ENCODE assay signal across 21 cellular contexts in the genomic region with DNA sequence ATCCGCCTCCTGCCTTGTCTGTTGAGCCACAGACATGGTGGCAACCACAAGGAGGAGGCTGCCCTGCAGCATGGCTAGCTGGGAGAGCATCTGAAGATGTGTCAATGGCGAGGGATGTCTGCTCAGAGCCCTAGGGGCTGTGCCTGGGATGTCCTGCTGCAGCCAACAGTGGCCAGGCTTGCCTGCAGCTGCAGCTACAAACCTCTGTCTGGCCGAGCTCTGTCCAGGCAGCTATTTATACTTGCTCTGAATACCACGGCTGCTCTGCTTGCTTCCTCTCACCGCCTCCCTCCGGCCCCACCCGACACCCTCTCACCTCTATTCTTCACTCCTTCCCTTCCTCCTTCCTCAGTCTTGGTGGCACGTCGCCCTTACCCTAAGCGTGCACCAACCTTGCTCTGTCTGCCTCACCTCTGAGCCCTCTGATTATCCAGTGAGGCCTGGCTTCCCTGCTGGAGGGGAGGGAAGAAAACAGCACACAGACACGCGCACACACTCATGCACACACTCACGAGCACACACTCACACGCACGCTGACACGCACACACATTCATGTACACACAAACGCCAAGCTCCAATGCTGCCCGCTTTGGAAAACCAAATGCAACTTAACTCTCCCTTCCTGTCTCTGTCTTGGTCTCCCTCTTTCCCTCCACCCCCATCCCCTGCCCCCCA. TPM values are rescaled to one million over a fixed set of nuclear protein-coding genes. Genes with fewer than 3 reads are reported as not detected.
DNase-seq lines count a peak whose midpoint lies in the region; ATAC-seq, FAIRE-seq and TF ChIP-seq lines count a peak whose summit lies in the region.
"Had no signal": no experiment of that assay in that cellular context is flagged by ENCODE, and none has a peak within 500 bp of the region (broad histone marks: within the 10 kb centered on the region; RNA-seq: fewer than 3 reads in every experiment).

A gene with protein sequence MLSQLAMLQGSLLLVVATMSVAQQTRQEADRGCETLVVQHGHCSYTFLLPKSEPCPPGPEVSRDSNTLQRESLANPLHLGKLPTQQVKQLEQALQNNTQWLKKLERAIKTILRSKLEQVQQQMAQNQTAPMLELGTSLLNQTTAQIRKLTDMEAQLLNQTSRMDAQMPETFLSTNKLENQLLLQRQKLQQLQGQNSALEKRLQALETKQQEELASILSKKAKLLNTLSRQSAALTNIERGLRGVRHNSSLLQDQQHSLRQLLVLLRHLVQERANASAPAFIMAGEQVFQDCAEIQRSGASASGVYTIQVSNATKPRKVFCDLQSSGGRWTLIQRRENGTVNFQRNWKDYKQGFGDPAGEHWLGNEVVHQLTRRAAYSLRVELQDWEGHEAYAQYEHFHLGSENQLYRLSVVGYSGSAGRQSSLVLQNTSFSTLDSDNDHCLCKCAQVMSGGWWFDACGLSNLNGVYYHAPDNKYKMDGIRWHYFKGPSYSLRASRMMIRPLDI (minus strand): TSS at position 210 of the 675 bp plus-strand sequence. CDS start 120 bp downstream, at position 90.

- no peak for ATAC-seq in central memory CD8-positive, alpha-beta T cell (replicated peaks; ENCODE audit: extremely low read depth, poor library complexity, severe bottlenecking)
- no peak for ATAC-seq in GM18870 (IDR thresholded peaks at IDR 0.05; ENCODE audit: unreplicated experiment)
- ATAC-seq: activated CD4-positive, alpha-beta T cell treated with anti-CD3 and anti-CD28 coated beads for 36 hours; PC-3 had no signal

- H3K4me1 ChIP-seq in cardiac muscle cell (ENCODE audit: low read depth): peaks cover 19% of the 10 kb centered on the region
- H3K4me1 ChIP-seq: ascending aorta had no signal

- no peak for FAIRE-seq in urothelium cell line (lab: Jason Lieb, UNC)

- H3K9me3 ChIP-seq in cardiac muscle cell (ENCODE audit: low read depth): no peaks in the 10 kb centered on the region
- H3K9me3 ChIP-seq: ascending aorta had no signal

- peak within 1 kb of the TSS; percentile 5 for H3K27ac ChIP-seq in cardiac muscle cell
- H3K27ac ChIP-seq: ascending aorta had no signal

- DNase-seq in cardiac muscle cell (ENCODE audit: low read depth in 1 of 2, low spot score in 1 of 2) (peak in 1 of 2 donors; percentile 78), cardiac septum (ENCODE audit: low spot score) (no peak), mesenteric fat pad (ENCODE audit: low spot score) (peak; percentile 55), urothelium cell line (ENCODE audit: low spot score) (peak; percentile 24), cerebellar cortex (ENCODE audit: low spot score) (no peak)
- no peak for DNase-seq in central memory CD8-positive, alpha-beta T cell (ENCODE audit: low spot score in 2 of 2)
- DNase-seq in effector CD8-positive, alpha-beta T cell (lab: John Stamatoyannopoulos, UW): no peak
- DNase-seq: activated CD4-positive, alpha-beta T cell treated with anti-CD3 and anti-CD28 coated beads for 36 hours; activated naive CD4-positive, alpha-beta T cell treated with Interleukin-2 at 50 U/mL for 16 hours; COR-L47; foreskin melanocyte; MM.1S; NCI-H2029 treated with DMSO at 0.1 percent for 48 hours; NCI-H526; PC-3; right cardiac atrium; T1000 had no signal

- H3K36me3 Mint-ChIP-seq in central memory CD8-positive, alpha-beta T cell (ENCODE audit: insufficient read depth): no peaks in the 10 kb centered on the region

- no peaks in the 10 kb centered on the region for H3K27me3 ChIP-seq in cardiac muscle cell
- H3K27me3 ChIP-seq: ascending aorta had no signal

- no peak for TF ChIP-seq CTCF in cardiac muscle cell (IDR thresholded peaks at IDR 0.05; ENCODE audit: low read depth, low read length)

- peak within 1 kb of the TSS; percentile 7 for H3K27ac Mint-ChIP-seq in central memory CD8-positive, alpha-beta T cell (ENCODE audit: low read depth)
- H3K27ac Mint-ChIP-seq: activated CD4-positive, alpha-beta T cell treated with anti-CD3 and anti-CD28 coated beads for 36 hours had no signal

- no peaks in the 10 kb centered on the region for H3K9me3 Mint-ChIP-seq in central memory CD8-positive, alpha-beta T cell
- H3K9me3 Mint-ChIP-seq: neural crest cell had no signal

- H3K27me3 Mint-ChIP-seq in central memory CD8-positive, alpha-beta T cell: peaks cover 43% of the 10 kb centered on the region

- no peak within 1 kb of the TSS for H3K4me3 Mint-ChIP-seq in central memory CD8-positive, alpha-beta T cell
- H3K4me3 Mint-ChIP-seq: activated CD4-positive, alpha-beta T cell treated with anti-CD3 and anti-CD28 coated beads for 36 hours; neural crest cell had no signal

- no peak within 1 kb of the TSS for H3K4me3 ChIP-seq in cardiac muscle cell
- H3K4me3 ChIP-seq: ascending aorta, coronary artery had no signal

- H3K4me1 Mint-ChIP-seq in central memory CD8-positive, alpha-beta T cell: peaks cover 5% of the 10 kb centered on the region
- H3K4me1 Mint-ChIP-seq: activated CD4-positive, alpha-beta T cell treated with anti-CD3 and anti-CD28 coated beads for 36 hours had no signal

- intact Hi-C loops in cardiac septum (cut with DNase I): no loop called here

- no peaks in the 10 kb centered on the region for H3K36me3 ChIP-seq in cardiac muscle cell
- H3K36me3 ChIP-seq: ascending aorta had no signal

RNA-seq across cellular contexts. Expression of the gene that starts here (rescaled TPM):
- total RNA-seq in cardiac muscle cell (0.21 and 0.80 TPM in 2 replicates), cardiac septum (not detected), mesenteric fat pad (0.42 TPM)
- 0.15 TPM in 1 of 2 replicates, not detected in the other for polyA plus RNA-seq in cardiac muscle cell
- total RNA-seq: activated CD4-positive, alpha-beta T cell treated with anti-CD3 and anti-CD28 coated beads for 36 hours; PC-3 had no signal

Comparison
In these comparisons a context has a peak if more than half of its experiments do, and no peak if none do; other contexts are left out.
1. Peak in DNase-seq in mesenteric fat pad; RNA of the gene not detected or under 1 TPM.